Comparison of ENCODE assay signal across 1 cellular context in the genomic region with DNA sequence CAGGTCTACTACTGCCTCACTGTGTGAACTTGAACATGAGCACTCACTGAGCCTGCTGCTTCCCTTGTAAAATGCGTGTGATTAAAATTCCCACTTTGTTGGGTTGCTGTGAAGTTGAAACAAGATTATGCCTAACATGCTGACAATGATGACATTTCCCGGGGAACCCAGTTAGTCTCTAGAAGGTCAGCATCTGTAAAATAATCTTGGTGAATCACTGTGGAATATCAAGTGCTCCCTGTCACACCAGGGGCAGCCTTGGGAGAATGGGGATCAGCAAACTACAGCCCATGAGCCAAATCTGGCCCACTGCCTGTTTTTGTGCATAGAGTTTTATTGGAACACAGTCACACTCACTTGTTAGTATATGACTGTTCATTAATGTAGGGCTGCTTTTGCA.
TF ChIP-seq lines count a peak whose summit lies in the region.

No MANE protein-coding gene starts in this region.

TF ChIP-seq in H1, 55 proteins besides CTCF, POLR2A, EP300 and RAD21 (continued from another document):
- no peak for TF ChIP-seq GTF2F1 (IDR thresholded peaks at IDR 0.05; ENCODE audit: borderline replicate concordance, low read depth, low read length)
- TF ChIP-seq HDAC6 (IDR thresholded peaks at IDR 0.05; ENCODE audit: low read depth, low read length), result no peak
- no peak for TF ChIP-seq KDM5A (IDR thresholded peaks at IDR 0.05; ENCODE audit: low read length)
- no peak for TF ChIP-seq E2F6 (IDR thresholded peaks at IDR 0.05)
- TF ChIP-seq BCL11A (IDR thresholded peaks at IDR 0.05; ENCODE audit: low read depth in 2 of 2, low read length in 2 of 2), result no peak
- TF ChIP-seq RBBP5 (IDR thresholded peaks at IDR 0.05; ENCODE audit: borderline replicate concordance, low read depth, low read length), result no peak
- no peak for TF ChIP-seq FOSL1 (IDR thresholded peaks at IDR 0.05; ENCODE audit: insufficient read depth, low read depth, low read length)
- no peak for TF ChIP-seq CBX8 (IDR thresholded peaks at IDR 0.05; ENCODE audit: borderline replicate concordance, low read depth, low read length)
- TF ChIP-seq, protein P1, sequence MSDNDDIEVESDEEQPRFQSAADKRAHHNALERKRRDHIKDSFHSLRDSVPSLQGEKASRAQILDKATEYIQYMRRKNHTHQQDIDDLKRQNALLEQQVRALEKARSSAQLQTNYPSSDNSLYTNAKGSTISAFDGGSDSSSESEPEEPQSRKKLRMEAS (IDR thresholded peaks at IDR 0.05), result no peak
- TF ChIP-seq SP2 (IDR thresholded peaks at IDR 0.05; ENCODE audit: low read length), result no peak
- no peak for TF ChIP-seq SIRT6 (IDR thresholded peaks at IDR 0.05; ENCODE audit: low read length)
